10 cellular contexts compared by ENCODE assay signal in the genomic region with DNA sequence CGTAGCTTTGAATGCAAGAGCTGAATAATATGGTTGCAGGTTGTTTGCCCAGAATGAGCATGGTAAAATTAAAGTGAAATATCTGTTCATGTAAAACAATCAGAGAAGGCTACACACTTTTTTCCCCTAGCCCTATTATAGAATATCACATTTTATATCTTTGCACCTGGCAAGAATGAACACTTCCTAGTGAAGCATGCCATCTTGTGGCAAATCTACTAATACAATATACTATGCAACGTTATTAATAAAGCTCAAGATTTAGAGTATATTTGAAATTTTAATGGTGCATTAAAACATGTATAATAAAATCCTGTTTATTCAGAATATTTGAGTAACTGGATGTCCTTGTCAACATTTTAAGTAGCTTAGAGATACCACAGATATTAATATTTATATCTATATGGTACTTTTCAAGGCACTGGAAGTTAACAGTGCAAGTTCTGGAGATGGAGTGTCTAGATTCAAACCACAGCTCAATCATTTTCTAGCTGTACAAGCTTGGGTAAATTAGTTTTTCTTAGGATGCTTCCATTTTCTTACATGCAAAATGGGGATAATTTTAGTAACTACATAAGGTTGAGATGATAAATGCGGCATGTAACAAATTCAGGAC.
A peak's percentile ranks its signal among the peaks of the same experiment; 100 is the strongest.
DNase-seq lines count a peak whose midpoint lies in the region; ATAC-seq and TF ChIP-seq lines count a peak whose summit lies in the region.
"Had no signal": no experiment of that assay in that cellular context is flagged by ENCODE, and none has a peak within 500 bp of the region (broad histone marks: within the 10 kb centered on the region; RNA-seq: fewer than 3 reads in every experiment).

No MANE protein-coding gene starts in this region.

- POLR2A ChIA-PET in HEK293 (lab: Yijun Ruan, JAX): no interaction called here

- no peak overlapping the region for H4K8ac ChIP-seq in trophoblast cell (ENCODE audit: low read depth, low read length)

- no peak overlapping the region for H3K4ac ChIP-seq in trophoblast cell (ENCODE audit: low read depth, low read length)

- H3K14ac ChIP-seq in trophoblast cell (ENCODE audit: low read length): no peak overlapping the region

- no peak overlapping the region for H3K4me2 ChIP-seq in trophoblast cell (ENCODE audit: low read length)

- H3K18ac ChIP-seq in trophoblast cell (ENCODE audit: low read length): no peak overlapping the region

- H3K4me1 ChIP-seq in HEK293 (ENCODE audit: control insufficient read depth, insufficient read depth, low read length) (no peaks in the 10 kb centered on the region), trophoblast cell (ENCODE audit: control insufficient read depth in 1 of 2, insufficient read depth in 2 of 2, low read length in 2 of 2) (no peaks in the 10 kb centered on the region), esophagus squamous epithelium (no peaks in the 10 kb centered on the region)

- H3K9ac ChIP-seq in trophoblast cell (ENCODE audit: low read length): no peak overlapping the region

- H2BK120ac ChIP-seq in trophoblast cell (ENCODE audit: insufficient read depth, low read length, poor library complexity): no peak overlapping the region

- H2BK12ac ChIP-seq in trophoblast cell (ENCODE audit: low read length): no peak overlapping the region

- H3K27me3 ChIP-seq in trophoblast cell (ENCODE audit: insufficient read depth, low read length) (no peaks in the 10 kb centered on the region), esophagus squamous epithelium (no peaks in the 10 kb centered on the region)

- H2AK5ac ChIP-seq in trophoblast cell (ENCODE audit: low read length): no peak overlapping the region

- CTCF ChIA-PET in HEK293 (lab: Yijun Ruan, JAX): interaction anchor here (0.5 to 4.1 kb wide), 41 partner anchors 9 to 1895 kb away, joined by 3 to 42 read pairs (median 4); partner anchors contain the start of gene SEMA3D

- ATAC-seq in HG03139 (IDR thresholded peaks at IDR 0.05; ENCODE audit: unreplicated experiment): no peak
- ATAC-seq in GM21367 (IDR thresholded peaks at IDR 0.05; ENCODE audit: unreplicated experiment): no peak

- DNase-seq in OCI-M1 (lab: John Stamatoyannopoulos, UW) (peak; percentile 63), fibroblast of villous mesenchyme (ENCODE audit: low read depth) (peak; percentile 13), trophoblast cell (no peak), esophagus squamous epithelium (lab: John Stamatoyannopoulos, UW) (no peak)
- DNase-seq: activated naive CD4-positive, alpha-beta T cell treated with anti-CD3 and anti-CD28 coated beads, Interleukin-2, amount 50 U/mL, for 16 hours had no signal

- no peak overlapping the region for H3K23ac ChIP-seq in trophoblast cell (ENCODE audit: low read length)

- H3K4me3 ChIP-seq in HEK293 (ENCODE audit: low read depth, low read length): no peak overlapping the region
- H3K4me3 ChIP-seq in fibroblast of villous mesenchyme (ENCODE audit: low read depth, low read length): no peak overlapping the region
- no peak overlapping the region for H3K4me3 ChIP-seq in trophoblast cell (ENCODE audit: low read depth, low read length)
- no peak overlapping the region for H3K4me3 ChIP-seq in esophagus squamous epithelium

- H3K36me3 ChIP-seq in HEK293 (ENCODE audit: control insufficient read depth in 2 of 2, insufficient read depth in 1 of 2, low read length in 2 of 2): no peaks in the 10 kb centered on the region; a peak in 1 of 3 replicates
- H3K36me3 ChIP-seq in trophoblast cell (ENCODE audit: control insufficient read depth in 1 of 2, insufficient read depth in 2 of 2, low read length in 2 of 2): no peaks in the 10 kb centered on the region
- no peaks in the 10 kb centered on the region for H3K36me3 ChIP-seq in esophagus squamous epithelium

- intact Hi-C loops in esophagus squamous epithelium (cut with DNase I): no loop called here

- H2BK5ac ChIP-seq in trophoblast cell (ENCODE audit: low read depth, low read length, poor library complexity): no peak overlapping the region

- TF ChIP-seq CTCF in 22Rv1 (IDR thresholded peaks at IDR 0.05): peak; percentile 80
- TF ChIP-seq CTCF in HEK293 (tag by site-specific recombination; IDR thresholded peaks at IDR 0.05): no peak
- peak; percentile 25 for TF ChIP-seq CTCF in fibroblast of villous mesenchyme (IDR thresholded peaks at IDR 0.05; ENCODE audit: insufficient read depth, low read depth, low read length)
- peak in 1 of 6 experiments; percentile 3 for TF ChIP-seq CTCF in esophagus squamous epithelium (IDR thresholded peaks at IDR 0.05)

- no peaks in the 10 kb centered on the region for H3K79me1 ChIP-seq in trophoblast cell (ENCODE audit: low read length)

- no peak overlapping the region for H2AFZ ChIP-seq in trophoblast cell (ENCODE audit: insufficient read depth, low read length, poor library complexity)

- no peak overlapping the region for H4K12ac ChIP-seq in trophoblast cell (ENCODE audit: low read depth, low read length)

- H3K27ac ChIP-seq in 22Rv1 (no peak overlapping the region), HEK293 (ENCODE audit: extremely low read depth, low read depth, low read length) (no peak overlapping the region), trophoblast cell (ENCODE audit: low read depth, low read length) (no peak overlapping the region), esophagus squamous epithelium (no peak overlapping the region)
- H3K27ac ChIP-seq: HL-60 had no signal

- H3K9me3 ChIP-seq in HEK293 (ENCODE audit: control insufficient read depth, insufficient read depth, low read depth, low read length) (no peaks in the 10 kb centered on the region), trophoblast cell (ENCODE audit: insufficient read depth, low read depth, low read length) (no peaks in the 10 kb centered on the region), esophagus squamous epithelium (no peaks in the 10 kb centered on the region)

- H3K79me2 ChIP-seq in trophoblast cell (ENCODE audit: control insufficient read depth, insufficient read depth, low read length, poor library complexity): no peaks in the 10 kb centered on the region

- no peak overlapping the region for H4K91ac ChIP-seq in trophoblast cell (ENCODE audit: low read depth, low read length)

- WGBS in trophoblast cell (ENCODE audit: extremely low coverage, insufficient coverage, insufficient read length): no CpG with 5 or more reads among the region's 3 CpGs
- WGBS in esophagus squamous epithelium, 2 donors: 58 to 65% methylated on average over 3 of the region's 3 CpGs

- TF ChIP-seq POLR2A in esophagus squamous epithelium (IDR thresholded peaks at IDR 0.05): no peak

TF ChIP-seq in HEK293, 187 proteins besides CTCF, POLR2A, EP300 and RAD21:
- TF ChIP-seq ZNF654 (tag by site-specific recombination; IDR thresholded peaks at IDR 0.05; ENCODE audit: low read depth): peak; percentile 72
- no peak for TF ChIP-seq ZNF433 (tag by site-specific recombination; IDR thresholded peaks at IDR 0.05; ENCODE audit: low read depth)

Comparison
In these comparisons a context has a peak if more than half of its experiments do, and no peak if none do; other contexts are left out.
1. DNase-seq: peak in OCI-M1 (single experiment) and fibroblast of villous mesenchyme (single experiment); none in trophoblast cell (0 of 2) and esophagus squamous epithelium (single experiment).